ENCODE assay signal across 8 cellular contexts in genomic region chr3:23806322-23807160, GRCh38. TPM values are rescaled to one million over a fixed set of nuclear protein-coding genes. Genes with fewer than 3 reads are reported as not detected.
DNase-seq lines count a peak whose midpoint lies in the region; ATAC-seq and TF ChIP-seq lines count a peak whose summit lies in the region.

No MANE protein-coding gene starts in this region.

- peak overlapping the region; percentile 90 for H3K4me2 ChIP-seq in KMS-11

- ATAC-seq in GM21515 (IDR thresholded peaks at IDR 0.05; ENCODE audit: unreplicated experiment) = peak; percentile 0

- POLR2A ChIA-PET in CD4-positive, alpha-beta memory T cell (lab: Charles Lee; ENCODE audit: partially characterized antibody) = interaction anchor here (0.6 to 1.1 kb wide), 3 partner anchors 30 to 113 kb away, joined by 3 to 10 read pairs (median 3); partner anchors contain the start of genes NKIRAS1 and RPL15

- DNase-seq in CD4-positive, alpha-beta memory T cell = peak in 3 of 5 donors; percentile 8 to 52 (median 15)
- DNase-seq in activated naive CD4-positive, alpha-beta T cell treated with Interleukin-2 at 50 U/mL for 16 hours = peak; percentile 28
- DNase-seq in globus pallidus (ENCODE audit: low spot score) = peak; percentile 31
- DNase-seq in osteocyte (ENCODE audit: extremely low spot score, unreplicated experiment) = peak; percentile 85
- no peak for DNase-seq in NCI-H1694 (lab: John Stamatoyannopoulos, UW)
- no peak for DNase-seq in NOMO-1 (lab: John Stamatoyannopoulos, UW; ENCODE audit: unreplicated experiment in 2 of 2)

- peaks cover 0 to 19% of the 10 kb centered on the region in 2 donors for H3K36me3 Mint-ChIP-seq in CD4-positive, alpha-beta memory T cell
- peaks cover 7% of the 10 kb centered on the region for H3K36me3 Mint-ChIP-seq in osteocyte (ENCODE audit: unreplicated experiment)

- H3K4me3 ChIP-seq in CD4-positive, alpha-beta memory T cell (ENCODE audit: low read length in 2 of 2) = peak overlapping the region; percentile 58 to 66
- no peak overlapping the region for H3K4me3 ChIP-seq in KMS-11 (IDR thresholded peaks at IDR 0.05; ENCODE audit: insufficient read depth, low read depth, low read length)

- no peaks in the 10 kb centered on the region for H3K9me3 ChIP-seq in CD4-positive, alpha-beta memory T cell (ENCODE audit: control insufficient read depth in 1 of 2, low read length in 2 of 2)

- H3K27me3 Mint-ChIP-seq in CD4-positive, alpha-beta memory T cell = no peaks in the 10 kb centered on the region
- H3K27me3 Mint-ChIP-seq in osteocyte (ENCODE audit: unreplicated experiment) = peaks cover 3% of the 10 kb centered on the region

- H2AFZ ChIP-seq in KMS-11 (ENCODE audit: low read depth) = no peak overlapping the region

- H3K4me3 Mint-ChIP-seq in CD4-positive, alpha-beta memory T cell = peak overlapping the region; percentile 92 to 99 (median 95)
- H3K4me3 Mint-ChIP-seq in osteocyte (ENCODE audit: unreplicated experiment) = peak overlapping the region; percentile 94

- peaks cover 47% of the 10 kb centered on the region; the same call in 1 of the 2 replicates for H3K79me2 ChIP-seq in KMS-11 (ENCODE audit: insufficient read depth, low read depth)

- intact Hi-C loops in CD4-positive, alpha-beta memory T cell (cut with micrococcal nuclease) = loop anchor here (2.0 kb wide), 1 partner anchor 138 kb away; the partner anchor contains the start of gene NR1D2

- H3K27me3 ChIP-seq in CD4-positive, alpha-beta memory T cell (ENCODE audit: insufficient read depth, low read length) = no peaks in the 10 kb centered on the region
- H3K27me3 ChIP-seq in KMS-11 (ENCODE audit: insufficient read depth, low read depth) = no peaks in the 10 kb centered on the region

- H3K36me3 ChIP-seq in CD4-positive, alpha-beta memory T cell (ENCODE audit: insufficient read depth, low read length) = no peaks in the 10 kb centered on the region
- H3K36me3 ChIP-seq in KMS-11 (ENCODE audit: insufficient read depth) = no peaks in the 10 kb centered on the region

- H3K4me1 Mint-ChIP-seq in CD4-positive, alpha-beta memory T cell = peaks cover 40 to 55% (median 47%) of the 10 kb centered on the region in 4 donors
- H3K4me1 Mint-ChIP-seq in osteocyte (ENCODE audit: unreplicated experiment) = peaks cover 45% of the 10 kb centered on the region

- H3K9ac ChIP-seq in KMS-11 = peak overlapping the region; percentile 84

- no peaks in the 10 kb centered on the region for H4K20me1 ChIP-seq in KMS-11 (ENCODE audit: insufficient read depth)

- no peaks in the 10 kb centered on the region for H3K9me3 Mint-ChIP-seq in CD4-positive, alpha-beta memory T cell
- H3K9me3 Mint-ChIP-seq in osteocyte (ENCODE audit: unreplicated experiment) = no peaks in the 10 kb centered on the region

- peak overlapping the region; percentile 90 to 99 (median 95) for H3K27ac Mint-ChIP-seq in CD4-positive, alpha-beta memory T cell
- H3K27ac Mint-ChIP-seq in osteocyte (ENCODE audit: unreplicated experiment) = peak overlapping the region; percentile 91

- peaks cover 47% of the 10 kb centered on the region for H3K4me1 ChIP-seq in CD4-positive, alpha-beta memory T cell (ENCODE audit: insufficient read depth, low read length)
- H3K4me1 ChIP-seq in KMS-11 (ENCODE audit: low read depth, poor library complexity, severe bottlenecking) = peaks cover 27% of the 10 kb centered on the region

- TF ChIP-seq CTCF in KMS-11 (conservative IDR thresholded peaks at IDR 0.05; ENCODE audit: low read depth, low read length) = no peak
- no peak for TF ChIP-seq CTCF in osteocyte (IDR thresholded peaks at IDR 0.05)

- CTCF ChIA-PET in CD4-positive, alpha-beta memory T cell (lab: Charles Lee; ENCODE audit: partially characterized antibody) = no interaction called here

- peak overlapping the region; percentile 52 for H3K27ac ChIP-seq in CD4-positive, alpha-beta memory T cell (ENCODE audit: low read depth, low read length)
- peak overlapping the region; percentile 92 for H3K27ac ChIP-seq in KMS-11

RNA-seq across cellular contexts. Expression of gene UBE2E1, which starts 0.8 kb away (rescaled TPM):
- 10 to 100 TPM; 59.5 to 61.4 TPM for total RNA-seq in CD4-positive, alpha-beta memory T cell
- 10 to 100 TPM; 10.9 to 12.0 TPM for polyA plus RNA-seq in CD4-positive, alpha-beta memory T cell
- 98.5 and 104 TPM in 2 replicates for total RNA-seq in osteocyte

Comparison
In these comparisons a context has a peak if more than half of its experiments do, and no peak if none do; other contexts are left out.
1. DNase-seq: peak in CD4-positive, alpha-beta memory T cell (3 of 5), activated naive CD4-positive, alpha-beta T cell treated with Interleukin-2 at 50 U/mL for 16 hours (single experiment), globus pallidus (single experiment) and osteocyte (single experiment); none in NCI-H1694 (single experiment) and NOMO-1 (0 of 2).